ENCODE assay signal across 23 cellular contexts in genomic region chr18:9087144-9087543, GRCh38.
"Had no signal": no experiment of that assay in that cellular context is flagged by ENCODE, and none has a peak within 500 bp of the region (broad histone marks: within the 10 kb centered on the region; RNA-seq: fewer than 3 reads in every experiment).

No MANE protein-coding gene starts in this region.

- H3K9me3 ChIP-seq: left lung, SK-N-SH, thyroid gland, upper lobe of right lung had no signal

- H3K36me3 Mint-ChIP-seq: immature natural killer cell; naive thymus-derived CD8-positive, alpha-beta T cell had no signal

- H3K4me3 Mint-ChIP-seq: immature natural killer cell; naive thymus-derived CD8-positive, alpha-beta T cell had no signal

- H3K9ac ChIP-seq: SK-N-SH had no signal

- ATAC-seq: foreskin keratinocyte; left lung; naive thymus-derived CD8-positive, alpha-beta T cell; upper lobe of right lung had no signal

- H3K36me3 ChIP-seq: left lung, thyroid gland, upper lobe of right lung had no signal

- H3K4me2 ChIP-seq: hepatocyte, SK-N-SH had no signal

- H3K9me3 Mint-ChIP-seq: immature natural killer cell; naive thymus-derived CD8-positive, alpha-beta T cell had no signal

- FAIRE-seq: astrocyte, TTC549 had no signal

- H3K79me2 ChIP-seq: hepatocyte had no signal

- H3K27me3 ChIP-seq: foreskin keratinocyte, hepatocyte, left lung, thyroid gland, upper lobe of right lung had no signal

- H3K4me3 ChIP-seq: hepatocyte, left lung, lung, thyroid gland, upper lobe of right lung had no signal

- H3K27me3 Mint-ChIP-seq: naive thymus-derived CD8-positive, alpha-beta T cell; progenitor cell of endocrine pancreas had no signal

- H2AFZ ChIP-seq: hepatocyte had no signal

- DNase-seq: activated CD4-positive, alpha-beta T cell treated with anti-CD3 and anti-CD28 coated beads for 4 hours; activated naive CD4-positive, alpha-beta T cell; central memory CD4-positive, alpha-beta T cell; effector memory CD4-positive, alpha-beta T cell; foreskin keratinocyte; glutamatergic neuron; immature natural killer cell; left lung; naive thymus-derived CD8-positive, alpha-beta T cell; retina; SIG-M5; SK-N-SH; stimulated activated CD4-positive, alpha-beta T cell treated with anti-CD3 and anti-CD28 coated beads, Interleukin-2, amount 100 ng/mL, for 48 hours; stimulated activated CD8-positive, alpha-beta memory T cell treated with anti-CD3 and anti-CD28 coated beads, Interleukin-4, amount 100 ng/mL, for 48 hours; stimulated activated naive CD4-positive, alpha-beta T cell; substantia nigra; thyroid gland; upper lobe of right lung had no signal

- H3K27ac ChIP-seq: foreskin keratinocyte, hepatocyte, left lung, thyroid gland, upper lobe of right lung had no signal

- H3K27ac Mint-ChIP-seq: immature natural killer cell, progenitor cell of endocrine pancreas had no signal

- H3K4me1 ChIP-seq: foreskin keratinocyte had no signal
